Comparison of ENCODE assay signal across 15 cellular contexts in genomic region chrX:103480526-103480925, GRCh38. TPM values are rescaled to one million over a fixed set of nuclear protein-coding genes. Genes with fewer than 3 reads are reported as not detected.
DNase-seq lines count a peak whose midpoint lies in the region.
"Had no signal": no experiment of that assay in that cellular context is flagged by ENCODE, and none has a peak within 500 bp of the region (broad histone marks: within the 10 kb centered on the region; RNA-seq: fewer than 3 reads in every experiment).

No MANE protein-coding gene starts in this region.

- peak; percentile 12 for DNase-seq in COLO829 (ENCODE audit: low spot score)
- DNase-seq in SK-MEL-5 (ENCODE audit: low read depth, low spot score) = peak; percentile 45
- DNase-seq in globus pallidus (ENCODE audit: low spot score) = peak; percentile 45
- no peak for DNase-seq in substantia nigra (lab: John Stamatoyannopoulos, UW)
- no peak for DNase-seq in AML-193 (lab: John Stamatoyannopoulos, UW)
- no peak for DNase-seq in GF-D8 (lab: John Stamatoyannopoulos, UW)
- DNase-seq in activated CD4-positive, alpha-beta T cell treated with anti-CD3 and anti-CD28 coated beads for 48 hours = no peak
- DNase-seq: ACHN; Calu3; CD4-positive, alpha-beta T cell; DMS79 treated with DMSO at 0.1 percent for 48 hours; H9 had no signal

- in situ Hi-C loops in SK-MEL-5 (cut with HindIII; ENCODE audit: low pct_unique_long_range_greater_than_20kb, low sequenced_read_pairs) = no loop called here

- peak overlapping the region; percentile 35 for H3K27ac ChIP-seq in substantia nigra (ENCODE audit: low read depth, low read length, poor library complexity, severe bottlenecking)
- H3K27ac ChIP-seq: C4-2B had no signal

RNA-seq across cellular contexts. Expression of gene RAB40A, which starts 38.8 kb away (rescaled TPM):
- total RNA-seq in SK-MEL-5 (2014; rRNA removed; shearing (Covaris generic)) = 0.05 TPM in 1 of 2 replicates, not detected in the other
- polyA plus RNA-seq in SK-MEL-5 (2015; cell fraction: cytosol; rRNA removed) = not detected in 2 replicates
- 0.72 and 1.8 TPM in 2 replicates for polyA plus RNA-seq in SK-MEL-5 (2015; cell fraction: nucleus; rRNA removed)
- total RNA-seq: H9, HepG2 had no signal
- polyA plus RNA-seq: IgD-negative memory B cell had no signal

Comparison
In these comparisons a context has a peak if more than half of its experiments do, and no peak if none do; other contexts are left out.
1. DNase-seq: peak in COLO829 (single experiment), SK-MEL-5 (single experiment) and globus pallidus (single experiment); none in substantia nigra (0 of 49), AML-193 (0 of 2), GF-D8 (single experiment) and activated CD4-positive, alpha-beta T cell treated with anti-CD3 and anti-CD28 coated beads for 48 hours (single experiment).